Comparison of ENCODE assay signal across 14 cellular contexts in the genomic region with DNA sequence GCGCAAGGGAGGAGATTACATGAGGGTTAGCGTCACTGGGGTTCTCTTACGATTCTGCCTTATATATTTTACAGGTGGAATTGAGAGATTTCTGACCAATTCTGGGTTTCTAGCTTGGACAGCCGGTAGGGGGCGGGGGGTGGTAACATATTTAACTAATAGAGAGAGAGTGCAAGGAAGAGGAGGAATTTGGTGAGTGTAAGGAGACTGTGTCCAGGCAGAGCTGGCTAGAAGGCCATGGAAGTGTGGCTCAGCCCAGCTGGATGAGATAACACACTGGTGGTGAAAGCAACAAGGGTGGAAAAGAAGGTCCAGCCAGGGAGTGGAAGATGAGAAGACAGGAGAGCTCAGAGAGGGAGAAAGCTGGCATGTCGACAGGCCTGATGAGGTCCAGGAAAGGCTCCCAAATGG. TPM values are rescaled to one million over a fixed set of nuclear protein-coding genes. Genes with fewer than 3 reads are reported as not detected.
DNase-seq lines count a peak whose midpoint lies in the region; ATAC-seq and TF ChIP-seq lines count a peak whose summit lies in the region.
"Had no signal": no experiment of that assay in that cellular context is flagged by ENCODE, and none has a peak within 500 bp of the region (broad histone marks: within the 10 kb centered on the region; RNA-seq: fewer than 3 reads in every experiment).

No MANE protein-coding gene starts in this region.

- no peak overlapping the region for H3K9ac ChIP-seq in trophoblast cell (ENCODE audit: low read length)

- peak; percentile 34 to 62 for TF ChIP-seq CTCF in Caco-2 (IDR thresholded peaks at IDR 0.05; ENCODE audit: insufficient read depth in 1 of 2, low read depth in 1 of 2, low read length in 1 of 2, severe bottlenecking in 1 of 2, unreplicated experiment in 1 of 2)
- TF ChIP-seq CTCF in Panc1 (IDR thresholded peaks at IDR 0.05), result no peak
- peak; percentile 42 for TF ChIP-seq CTCF in fibroblast of pulmonary artery (IDR thresholded peaks at IDR 0.05; ENCODE audit: low read length, missing control alignments)
- TF ChIP-seq CTCF in retinal pigment epithelial cell (conservative IDR thresholded peaks at IDR 0.05; ENCODE audit: low read depth, low read length), result peak; percentile 37
- no peak for TF ChIP-seq CTCF in MCF 10A (IDR thresholded peaks at IDR 0.05; ENCODE audit: unreplicated experiment)

- no peak overlapping the region for H3K14ac ChIP-seq in trophoblast cell (ENCODE audit: low read length)

- H3K4ac ChIP-seq in trophoblast cell (ENCODE audit: low read depth, low read length), result no peak overlapping the region

- H2BK12ac ChIP-seq in trophoblast cell (ENCODE audit: low read length), result no peak overlapping the region

- H2BK5ac ChIP-seq in trophoblast cell (ENCODE audit: low read depth, low read length, poor library complexity), result no peak overlapping the region

- no peak overlapping the region for H2BK120ac ChIP-seq in trophoblast cell (ENCODE audit: insufficient read depth, low read length, poor library complexity)

- H3K36me3 Mint-ChIP-seq in Caco-2 (ENCODE audit: insufficient read depth, unreplicated experiment) (no peaks in the 10 kb centered on the region), MCF 10A (ENCODE audit: insufficient read depth, unreplicated experiment) (peaks cover 15% of the 10 kb centered on the region)

- no CpG with 5 or more reads among the region's 6 CpGs for WGBS in trophoblast cell (ENCODE audit: extremely low coverage, insufficient coverage, insufficient read length)

- no peak overlapping the region for H3K18ac ChIP-seq in trophoblast cell (ENCODE audit: low read length)

- BruUV-seq in Caco-2 (replicated peaks; lab: Mats Ljungman, UMichigan), result no TSS peak
- TSS peak; percentile 26 for BruUV-seq in Panc1 (replicated peaks; lab: Mats Ljungman, UMichigan)
- no TSS peak for BruUV-seq in MCF 10A (replicated peaks; lab: Mats Ljungman, UMichigan)

- no peak overlapping the region for H4K91ac ChIP-seq in trophoblast cell (ENCODE audit: low read depth, low read length)

- DNase-seq in Caco-2, result peak in 1 of 2 experiments; percentile 33
- DNase-seq in Panc1 (ENCODE audit: low read depth, low spot score), result no peak
- DNase-seq in fibroblast of pulmonary artery (ENCODE audit: low read depth), result peak; percentile 41
- no peak for DNase-seq in retinal pigment epithelial cell (ENCODE audit: low read depth)
- DNase-seq in trophoblast cell, result no peak
- no peak for DNase-seq in Ammon's horn (ENCODE audit: low spot score)
- no peak for DNase-seq in mesenteric fat pad (ENCODE audit: low spot score)
- DNase-seq in MCF 10A (ENCODE audit: unreplicated experiment), result no peak
- DNase-seq: activated CD4-positive, alpha-beta T cell treated with anti-CD3 and anti-CD28 coated beads, Interleukin-2, amount 50 U/mL, for 4 hours; CD4-positive, CD25-positive, alpha-beta regulatory T cell; GF-D8; KG1; NCI-H2081; T-helper 1 cell had no signal

- H3K9me3 Mint-ChIP-seq in Caco-2 (ENCODE audit: unreplicated experiment) (no peaks in the 10 kb centered on the region), MCF 10A (ENCODE audit: unreplicated experiment) (no peaks in the 10 kb centered on the region)
- H3K9me3 Mint-ChIP-seq: CD4-positive, CD25-positive, alpha-beta regulatory T cell had no signal

- no peak overlapping the region for H2AK5ac ChIP-seq in trophoblast cell (ENCODE audit: low read length)

- no peak overlapping the region for H2AFZ ChIP-seq in trophoblast cell (ENCODE audit: insufficient read depth, low read length, poor library complexity)

- H3K4me3 ChIP-seq in Caco-2 (ENCODE audit: low read depth, low read length) (no peak overlapping the region), Panc1 (ENCODE audit: low read depth in 2 of 2, low read length in 2 of 2) (no peak overlapping the region), fibroblast of pulmonary artery (replicated peaks; ENCODE audit: low read depth, low read length) (no peak overlapping the region), retinal pigment epithelial cell (ENCODE audit: low read length) (no peak overlapping the region), trophoblast cell (ENCODE audit: low read depth, low read length) (no peak overlapping the region)

- POLR2A ChIA-PET in Caco-2 (lab: Charles Lee) (no interaction called here), Panc1 (lab: Charles Lee) (no interaction called here), MCF 10A (lab: Yijun Ruan, JAX) (no interaction called here)

- H3K27me3 Mint-ChIP-seq in Caco-2 (ENCODE audit: insufficient read depth, unreplicated experiment) (no peaks in the 10 kb centered on the region), MCF 10A (ENCODE audit: insufficient read depth, unreplicated experiment) (no peaks in the 10 kb centered on the region)
- H3K27me3 Mint-ChIP-seq: CD4-positive, CD25-positive, alpha-beta regulatory T cell had no signal

- no peak overlapping the region for H3K4me3 Mint-ChIP-seq in Caco-2 (ENCODE audit: unreplicated experiment)
- H3K4me3 Mint-ChIP-seq in MCF 10A (ENCODE audit: unreplicated experiment), result no peak overlapping the region
- H3K4me3 Mint-ChIP-seq: CD4-positive, CD25-positive, alpha-beta regulatory T cell had no signal

- H3K27ac Mint-ChIP-seq in Caco-2 (ENCODE audit: unreplicated experiment) (peak overlapping the region; percentile 1), MCF 10A (ENCODE audit: low read depth, unreplicated experiment) (no peak overlapping the region)
- H3K27ac Mint-ChIP-seq: CD4-positive, CD25-positive, alpha-beta regulatory T cell had no signal

- no peak overlapping the region for H4K12ac ChIP-seq in trophoblast cell (ENCODE audit: low read depth, low read length)

- intact Hi-C loops in Caco-2 (cut with micrococcal nuclease; ENCODE audit: unreplicated experiment), result loop anchor here (5.0 kb wide), 1 partner anchor 100 kb away; no protein-coding TSS in a partner anchor
- intact Hi-C loops in Panc1 (cut with micrococcal nuclease; ENCODE audit: unreplicated experiment), result no loop called here
- intact Hi-C loops in MCF 10A (cut with micrococcal nuclease), result no loop called here

- H3K27ac ChIP-seq in Panc1 (ENCODE audit: low read length) (no peak overlapping the region), trophoblast cell (ENCODE audit: low read depth, low read length) (no peak overlapping the region)

- H3K4me2 ChIP-seq in trophoblast cell (ENCODE audit: low read length), result no peak overlapping the region

- no peaks in the 10 kb centered on the region for H3K79me2 ChIP-seq in trophoblast cell (ENCODE audit: control insufficient read depth, insufficient read depth, low read length, poor library complexity)

- H3K4me1 ChIP-seq in Caco-2 (peaks cover 5% of the 10 kb centered on the region; the same call in 1 of the 2 replicates), Panc1 (ENCODE audit: control insufficient read depth, insufficient read depth, low read length) (no peaks in the 10 kb centered on the region), trophoblast cell (ENCODE audit: control insufficient read depth in 1 of 2, insufficient read depth in 2 of 2, low read length in 2 of 2) (peaks cover 2 to 3% of the 10 kb centered on the region in 2 experiments)

- no peaks in the 10 kb centered on the region for H3K9me3 ChIP-seq in Caco-2
- no peaks in the 10 kb centered on the region for H3K9me3 ChIP-seq in Panc1 (ENCODE audit: control insufficient read depth, insufficient read depth, low read depth, low read length)
- no peaks in the 10 kb centered on the region for H3K9me3 ChIP-seq in trophoblast cell (ENCODE audit: insufficient read depth, low read depth, low read length)

- CTCF ChIA-PET in Caco-2 (lab: Charles Lee) (interaction anchor here (0.6 to 1.4 kb wide), 4 partner anchors 8 to 102 kb away, joined by 3 to 9 read pairs (median 4); no protein-coding TSS in a partner anchor), Panc1 (lab: Charles Lee) (interaction anchor here (0.6 kb wide), 1 partner anchor 1665 kb away, joined by 7 read pairs; no protein-coding TSS in a partner anchor), MCF 10A (lab: Yijun Ruan, JAX) (interaction anchor here (0.6 to 2.4 kb wide), 2 partner anchors 69 to 1027 kb away, joined by 3 to 16 read pairs; no protein-coding TSS in a partner anchor)

- H3K4me1 Mint-ChIP-seq in Caco-2 (ENCODE audit: low read depth, unreplicated experiment) (no peaks in the 10 kb centered on the region), MCF 10A (ENCODE audit: insufficient read depth, unreplicated experiment) (no peaks in the 10 kb centered on the region)

- ATAC-seq in Panc1, result no peak; the same call in 1 of the 2 replicates

- no peak overlapping the region for H4K8ac ChIP-seq in trophoblast cell (ENCODE audit: low read depth, low read length)

- no peaks in the 10 kb centered on the region for H3K36me3 ChIP-seq in Caco-2 (ENCODE audit: control insufficient read depth, insufficient read depth, low read length)
- H3K36me3 ChIP-seq in Panc1 (ENCODE audit: control insufficient read depth, insufficient read depth, low read length), result peaks cover 3% of the 10 kb centered on the region; the same call in 1 of the 2 replicates
- H3K36me3 ChIP-seq in trophoblast cell (ENCODE audit: control insufficient read depth in 1 of 2, insufficient read depth in 2 of 2, low read length in 2 of 2), result peaks cover 15 to 22% of the 10 kb centered on the region in 2 experiments

- H3K23ac ChIP-seq in trophoblast cell (ENCODE audit: low read length), result no peak overlapping the region

- peaks cover 3% of the 10 kb centered on the region for H3K79me1 ChIP-seq in trophoblast cell (ENCODE audit: low read length)

- in situ Hi-C loops in Panc1 (cut with HindIII; ENCODE audit: low pct_unique_long_range_greater_than_20kb, low sequenced_read_pairs), result no loop called here

- H3K27me3 ChIP-seq in Caco-2 (replicated peaks; ENCODE audit: control insufficient read depth, insufficient read depth, low read length), result no peaks in the 10 kb centered on the region
- no peaks in the 10 kb centered on the region for H3K27me3 ChIP-seq in Panc1 (ENCODE audit: control insufficient read depth, insufficient read depth, low read length)
- no peaks in the 10 kb centered on the region for H3K27me3 ChIP-seq in trophoblast cell (ENCODE audit: insufficient read depth, low read length)

RNA-seq across cellular contexts. Expression of a gene that starts 56.5 kb away (rescaled TPM):
- total RNA-seq in Caco-2 (2022) (11.2 and 11.5 TPM in 2 replicates), Panc1 (2021; ENCODE audit: unreplicated experiment) (56.6 TPM), mesenteric fat pad (65.2 TPM), MCF 10A (2022) (12.3 and 15.3 TPM in 2 replicates)
- polyA plus RNA-seq in Panc1 (2012; ENCODE audit: insufficient read length), result 51.1 TPM
- polyA plus RNA-seq in trophoblast cell (2013), result 16.1 and 17.5 TPM in 2 replicates

Comparison
In these comparisons a context has a peak if more than half of its experiments do, and no peak if none do; other contexts are left out.
1. CTCF ChIP-seq: peak in Caco-2 (2 of 2), fibroblast of pulmonary artery (single experiment) and retinal pigment epithelial cell (single experiment); none in Panc1 (single experiment) and MCF 10A (single experiment).